ENCODE assay signal across 8 cellular contexts in genomic region chr12:219891-220352, GRCh38. TPM values are rescaled to one million over a fixed set of nuclear protein-coding genes. Genes with fewer than 3 reads are reported as not detected.
A peak's percentile ranks its signal among the peaks of the same experiment; 100 is the strongest.
DNase-seq lines count a peak whose midpoint lies in the region; ATAC-seq and TF ChIP-seq lines count a peak whose summit lies in the region.

No MANE protein-coding gene starts in this region.

- H3K27me3 Mint-ChIP-seq in activated T-cell treated with anti-CD3 and anti-CD28 coated beads, Interleukin-2, amount 50 U/mL, for 24 hours, result peaks cover 8% of the 10 kb centered on the region

- H3K27ac Mint-ChIP-seq in activated T-cell treated with anti-CD3 and anti-CD28 coated beads, Interleukin-2, amount 50 U/mL, for 24 hours, result no peak overlapping the region

- DNase-seq in NCI-H1105 treated with DMSO at 0.1 percent for 48 hours (lab: John Stamatoyannopoulos, UW) (peak; percentile 4), NCI-H1105 (lab: John Stamatoyannopoulos, UW) (no peak), NOMO-1 treated with DMSO at 0.1 percent for 48 hours (lab: John Stamatoyannopoulos, UW; ENCODE audit: unreplicated experiment) (peak; percentile 80), germinal center (ENCODE audit: low spot score) (peak; percentile 72), omental fat pad (ENCODE audit: low spot score) (no peak)
- peak; percentile 65 for DNase-seq in activated T-cell treated with anti-CD3 and anti-CD28 coated beads, Interleukin-2, amount 50 U/mL, for 24 hours

- TF ChIP-seq CTCF in omental fat pad (IDR thresholded peaks at IDR 0.05), result peak in 1 of 3 donors; percentile 24

- no peaks in the 10 kb centered on the region for H3K36me3 Mint-ChIP-seq in activated T-cell treated with anti-CD3 and anti-CD28 coated beads, Interleukin-2, amount 50 U/mL, for 24 hours (ENCODE audit: low read depth)

- ATAC-seq in HG03439 (IDR thresholded peaks at IDR 0.05; ENCODE audit: unreplicated experiment) (peak; percentile 65), omental fat pad (ENCODE audit: low FRiP score) (peak; percentile 55), HG02970 (IDR thresholded peaks at IDR 0.05; ENCODE audit: low FRiP score, unreplicated experiment) (no peak)

- H3K4me1 Mint-ChIP-seq in activated T-cell treated with anti-CD3 and anti-CD28 coated beads, Interleukin-2, amount 50 U/mL, for 24 hours (ENCODE audit: low read depth), result no peaks in the 10 kb centered on the region

- H3K4me3 Mint-ChIP-seq in activated T-cell treated with anti-CD3 and anti-CD28 coated beads, Interleukin-2, amount 50 U/mL, for 24 hours, result no peak overlapping the region

- no peaks in the 10 kb centered on the region for H3K9me3 Mint-ChIP-seq in activated T-cell treated with anti-CD3 and anti-CD28 coated beads, Interleukin-2, amount 50 U/mL, for 24 hours

RNA-seq across cellular contexts. Expression of gene SLC6A12, which starts 6.0 kb away (rescaled TPM):
- total RNA-seq in omental fat pad, result 1 to 10 TPM in 3 of 4 donors, under 1 TPM in 1; 0.46 to 7.0 (median 2.1) TPM

RNA-seq across cellular contexts. Expression of gene SLC6A13, which starts 42.7 kb away (rescaled TPM):
- total RNA-seq in omental fat pad, result under 1 TPM in 2 of 4 donors, not detected in 2; 0.84 to 0.88 TPM

Comparison
In these comparisons a context has a peak if more than half of its experiments do, and no peak if none do; other contexts are left out.
1. DNase-seq: peak in NCI-H1105 treated with DMSO at 0.1 percent for 48 hours (single experiment), NOMO-1 treated with DMSO at 0.1 percent for 48 hours (single experiment), activated T-cell treated with anti-CD3 and anti-CD28 coated beads, Interleukin-2, amount 50 U/mL, for 24 hours (single experiment) and germinal center (single experiment); none in NCI-H1105 (single experiment) and omental fat pad (single experiment).